In the genomic region with DNA sequence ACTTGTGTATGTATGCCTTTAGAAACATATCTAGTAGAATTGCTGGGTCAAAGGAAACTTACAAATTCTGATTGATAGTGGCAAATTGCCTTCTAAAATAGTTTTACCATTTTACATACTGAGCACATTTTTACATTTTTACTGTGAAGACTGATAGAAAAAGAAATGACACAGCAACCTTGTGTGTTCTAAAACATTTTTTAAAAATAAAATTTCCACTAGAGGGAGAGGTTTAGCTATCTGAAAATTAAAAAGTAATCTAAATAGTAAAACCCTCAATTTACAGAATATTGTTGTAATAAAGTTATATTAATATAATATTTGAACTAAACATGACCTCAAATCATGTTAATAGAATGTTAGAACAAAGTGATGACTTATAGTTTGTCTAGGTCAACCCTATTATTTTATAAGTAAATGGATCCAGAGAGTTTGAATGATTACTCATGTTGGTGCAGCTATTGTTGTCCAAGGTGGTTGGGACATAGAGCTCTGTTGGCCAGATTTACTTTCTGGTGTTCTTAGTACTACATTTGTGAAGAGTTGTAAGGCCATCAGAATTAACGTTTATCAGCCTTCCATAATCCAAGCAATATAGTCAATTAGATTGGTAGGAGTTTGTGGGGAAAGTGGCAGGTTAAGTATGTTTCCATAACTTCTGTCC, we compare ENCODE assay signal across 1 cellular context.
TF ChIP-seq lines count a peak whose summit lies in the region.

No MANE protein-coding gene starts in this region.

TF ChIP-seq in endothelial cell of umbilical vein, 7 proteins besides CTCF, POLR2A, EP300 and RAD21 (continued from another document):
- no peak for TF ChIP-seq MYC (IDR thresholded peaks at IDR 0.05; ENCODE audit: low read depth, low read length)
- no peak for TF ChIP-seq EZH2 (IDR thresholded peaks at IDR 0.05; ENCODE audit: borderline replicate concordance, low read depth, low read length, severe bottlenecking)
- TF ChIP-seq GATA2 (IDR thresholded peaks at IDR 0.05; ENCODE audit: insufficient read depth, insufficient read length, low read depth, low read length), result no peak
- TF ChIP-seq POLR2AphosphoS5 (IDR thresholded peaks at IDR 0.05; ENCODE audit: insufficient read depth, low read depth, low read length), result no peak
- no peak for TF ChIP-seq JUN (IDR thresholded peaks at IDR 0.05; ENCODE audit: borderline replicate concordance, insufficient read depth, insufficient read length, low read depth)
